Comparison of ENCODE assay signal across 9 cellular contexts in the genomic region with DNA sequence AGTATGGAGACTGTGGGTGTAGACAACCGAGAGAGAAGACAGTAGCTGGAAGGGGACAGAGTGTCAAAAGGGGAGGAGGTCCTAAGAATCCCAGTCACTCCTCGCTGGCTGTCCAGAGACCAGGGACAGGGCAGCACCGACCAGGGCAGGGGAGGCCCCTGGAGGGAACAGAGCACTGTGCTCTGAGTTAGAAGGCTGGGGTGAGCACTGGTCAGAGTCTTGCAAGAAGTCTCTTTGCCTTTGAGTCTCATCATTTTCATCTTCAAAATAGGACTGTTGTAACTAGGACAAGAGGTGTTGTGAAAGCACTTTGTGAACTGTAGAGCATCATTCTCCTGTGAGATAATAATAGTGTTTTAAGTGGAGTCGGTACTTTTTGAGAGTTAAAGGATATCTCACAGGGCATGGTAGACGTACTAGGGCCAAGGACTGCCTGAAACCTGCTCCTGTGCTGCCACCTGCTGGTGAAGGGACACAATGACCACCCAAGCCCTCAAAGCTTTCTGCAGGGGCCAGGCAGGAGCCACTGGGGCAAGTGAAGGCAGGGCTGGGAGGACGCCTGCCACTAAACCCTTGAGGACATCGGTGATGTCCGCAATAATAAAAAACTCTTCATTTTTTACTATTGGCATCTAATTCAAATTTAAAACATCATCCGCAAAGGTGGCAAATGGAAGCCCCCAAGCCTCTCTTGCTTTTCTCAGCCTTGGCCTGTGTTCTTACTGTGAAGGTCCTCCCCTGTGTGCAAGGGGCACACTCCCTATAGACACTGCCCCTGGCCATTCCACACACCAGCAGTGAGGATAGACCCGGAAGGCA. TPM values are rescaled to one million over a fixed set of nuclear protein-coding genes. Genes with fewer than 3 reads are reported as not detected.
DNase-seq lines count a peak whose midpoint lies in the region; ATAC-seq and TF ChIP-seq lines count a peak whose summit lies in the region.
"Had no signal": no experiment of that assay in that cellular context is flagged by ENCODE, and none has a peak within 500 bp of the region (broad histone marks: within the 10 kb centered on the region; RNA-seq: fewer than 3 reads in every experiment).

No MANE protein-coding gene starts in this region.

- intact Hi-C loops in heart right ventricle (cut with DNase I): loop anchor here (1.0 to 10.0 kb wide), 11 partner anchors 55 to 196 kb away; no protein-coding TSS in a partner anchor

- H3K27ac Mint-ChIP-seq in activated naive CD8-positive, alpha-beta T cell treated with anti-CD3 and anti-CD28 coated beads, Interleukin-2, amount 50 U/mL, for 24 hours: no peak overlapping the region

- H3K36me3 ChIP-seq in heart right ventricle: no peaks in the 10 kb centered on the region

- ATAC-seq in HG02642 (IDR thresholded peaks at IDR 0.05; ENCODE audit: poor library complexity, unreplicated experiment) (peak; percentile 89), heart right ventricle (peak; percentile 80 to 91 (median 84))
- ATAC-seq in activated naive CD8-positive, alpha-beta T cell treated with anti-CD3 and anti-CD28 coated beads, Interleukin-2, amount 50 U/mL, for 24 hours: peak; percentile 84

- DNase-seq in GM12865 (ENCODE audit: low read depth): peak; percentile 87
- peak; percentile 1 for DNase-seq in NCI-H1436 treated with DMSO at 0.1 percent for 48 hours (lab: John Stamatoyannopoulos, UW)
- DNase-seq in SW480 (ENCODE audit: low spot score): peak; percentile 80
- DNase-seq in activated naive CD8-positive, alpha-beta T cell treated with anti-CD3 and anti-CD28 coated beads, Interleukin-2, amount 50 U/mL, for 24 hours: peak; percentile 84
- peak; percentile 79 to 87 for DNase-seq in heart right ventricle
- peak; percentile 89 for DNase-seq in retina
- DNase-seq in amniotic stem cell (lab: John Stamatoyannopoulos, UW): no peak

- H3K4me3 ChIP-seq in GM12865 (ENCODE audit: low read depth, low read length): no peak overlapping the region
- no peak overlapping the region for H3K4me3 ChIP-seq in heart right ventricle

- H3K4me3 Mint-ChIP-seq in activated naive CD8-positive, alpha-beta T cell treated with anti-CD3 and anti-CD28 coated beads, Interleukin-2, amount 50 U/mL, for 24 hours: no peak overlapping the region

- 29 to 31% methylated on average over 10 of the region's 10 CpGs for WGBS in heart right ventricle, 2 donors

- H3K36me3 Mint-ChIP-seq in activated naive CD8-positive, alpha-beta T cell treated with anti-CD3 and anti-CD28 coated beads, Interleukin-2, amount 50 U/mL, for 24 hours (ENCODE audit: low read depth): no peaks in the 10 kb centered on the region

- no peaks in the 10 kb centered on the region for H3K27me3 ChIP-seq in heart right ventricle

- H3K9me3 ChIP-seq in heart right ventricle: no peaks in the 10 kb centered on the region

- peak; percentile 84 for TF ChIP-seq CTCF in GM12865 (IDR thresholded peaks at IDR 0.05; ENCODE audit: insufficient read depth, low read depth, low read length, missing control alignments)
- TF ChIP-seq CTCF in heart right ventricle (IDR thresholded peaks at IDR 0.05): peak; percentile 89 to 97 (median 95)

- no peaks in the 10 kb centered on the region for H3K4me1 Mint-ChIP-seq in activated naive CD8-positive, alpha-beta T cell treated with anti-CD3 and anti-CD28 coated beads, Interleukin-2, amount 50 U/mL, for 24 hours

- H3K27me3 Mint-ChIP-seq in activated naive CD8-positive, alpha-beta T cell treated with anti-CD3 and anti-CD28 coated beads, Interleukin-2, amount 50 U/mL, for 24 hours: peaks cover 13% of the 10 kb centered on the region

- H3K27ac ChIP-seq in heart right ventricle: no peak overlapping the region

- H3K4me1 ChIP-seq in heart right ventricle: peaks cover 0 to 49% (median 29%) of the 10 kb centered on the region in 9 donors

- no peaks in the 10 kb centered on the region for H3K9me3 Mint-ChIP-seq in activated naive CD8-positive, alpha-beta T cell treated with anti-CD3 and anti-CD28 coated beads, Interleukin-2, amount 50 U/mL, for 24 hours

RNA-seq across cellular contexts. Expression of a gene that starts 28.2 kb away (rescaled TPM):
- total RNA-seq in heart right ventricle: not detected
- not detected for polyA plus RNA-seq in heart right ventricle
- total RNA-seq: skeletal muscle tissue had no signal

RNA-seq across cellular contexts. Expression of a gene that starts 51.5 kb away (rescaled TPM):
- total RNA-seq in heart right ventricle: under 1 TPM in 1 of 10 donors, not detected in 9; 0.32 TPM
- polyA plus RNA-seq in heart right ventricle: under 1 TPM in 1 of 2 donors, not detected in 1; 0.13 TPM
- total RNA-seq: skeletal muscle tissue had no signal
